In genomic region chr11:124875401-124875800, GRCh38 we compare ENCODE assay signal across 1 cellular context.
TF ChIP-seq lines count a peak whose summit lies in the region.

No MANE protein-coding gene starts in this region.

TF ChIP-seq in GM23338, 12 proteins besides CTCF, POLR2A, EP300 and RAD21 (continued from another document):
- TF ChIP-seq EZH2 (IDR thresholded peaks at IDR 0.05; ENCODE audit: low read depth, unreplicated experiment) (no peak), CREB1 (CRISPR knock-in tag; IDR thresholded peaks at IDR 0.05; ENCODE audit: low read depth) (no peak), ZNF114 (CRISPR knock-in tag; IDR thresholded peaks at IDR 0.05) (no peak), STAT1 (IDR thresholded peaks at IDR 0.05; ENCODE audit: unreplicated experiment) (no peak), ZNF462 (CRISPR knock-in tag; IDR thresholded peaks at IDR 0.05) (no peak), POLR2AphosphoS5 (IDR thresholded peaks at IDR 0.05; ENCODE audit: low read depth) (no peak), JUNB (IDR thresholded peaks at IDR 0.05; ENCODE audit: unreplicated experiment) (no peak), EZH2phosphoT487 (IDR thresholded peaks at IDR 0.05; ENCODE audit: unreplicated experiment) (no peak)
